In the genomic region with DNA sequence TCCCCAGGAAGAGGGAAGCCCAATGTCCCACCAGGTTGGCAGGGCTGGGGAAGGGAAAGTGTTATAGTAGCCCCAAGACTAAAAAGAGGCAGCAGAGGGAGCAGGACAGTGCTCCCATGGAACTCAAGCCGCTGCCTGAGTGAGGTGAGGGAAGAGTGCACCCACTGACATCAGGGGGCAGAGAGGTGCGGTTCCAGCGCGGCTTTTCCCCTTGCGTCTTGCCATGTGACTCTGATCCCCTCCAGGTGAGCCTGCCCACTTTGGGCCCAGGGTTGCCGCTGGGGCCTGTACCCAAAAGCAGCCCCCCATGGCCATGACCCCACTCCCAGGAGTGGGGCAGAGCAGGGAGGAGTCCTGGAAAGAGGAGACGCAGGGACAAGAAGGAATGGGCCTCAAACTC, we compare ENCODE assay signal across 8 cellular contexts.
DNase-seq lines count a peak whose midpoint lies in the region; ATAC-seq and TF ChIP-seq lines count a peak whose summit lies in the region.
"Not testable (repeated sequence)": the region's sequence is repeated elsewhere in the genome, so short reads cannot be mapped to it uniquely, and the experiment has no call there.

No MANE protein-coding gene starts in this region.

- not testable (repeated sequence) for H3K9me3 Mint-ChIP-seq in Caco-2 (ENCODE audit: unreplicated experiment); activated CD4-positive, alpha-beta memory T cell treated with anti-CD3 and anti-CD28 coated beads for 36 hours; mesothelial cell of epicardium

- not testable (repeated sequence) for TF ChIP-seq POLR2A in breast epithelium (IDR thresholded peaks at IDR 0.05)

- intact Hi-C loops in Caco-2 (cut with micrococcal nuclease; ENCODE audit: unreplicated experiment); breast epithelium (cut with DNase I; ENCODE audit: low total_unique reads); upper lobe of right lung (cut with DNase I): not testable (repeated sequence)
- intact Hi-C loops in activated CD4-positive, alpha-beta memory T cell treated with anti-CD3 and anti-CD28 coated beads for 36 hours (cut with micrococcal nuclease): loop anchor here (2.0 to 10.0 kb wide), 3 partner anchors 504 to 812 kb away; a partner anchor contains a TSS

- H3K4me3 Mint-ChIP-seq in Caco-2 (ENCODE audit: unreplicated experiment) (peak overlapping the region; percentile 84), mesothelial cell of epicardium (peak overlapping the region; percentile 91)
- H3K4me3 Mint-ChIP-seq in activated CD4-positive, alpha-beta memory T cell treated with anti-CD3 and anti-CD28 coated beads for 36 hours: peak overlapping the region; percentile 85

- H3K27ac Mint-ChIP-seq in Caco-2 (ENCODE audit: unreplicated experiment): peak overlapping the region; percentile 98
- peak overlapping the region; percentile 38 for H3K27ac Mint-ChIP-seq in activated CD4-positive, alpha-beta memory T cell treated with anti-CD3 and anti-CD28 coated beads for 36 hours
- peak overlapping the region; percentile 99 for H3K27ac Mint-ChIP-seq in mesothelial cell of epicardium

- not testable (repeated sequence) for ATAC-seq in upper lobe of right lung

- not testable (repeated sequence) for H3K36me3 Mint-ChIP-seq in Caco-2 (ENCODE audit: insufficient read depth, unreplicated experiment); activated CD4-positive, alpha-beta memory T cell treated with anti-CD3 and anti-CD28 coated beads for 36 hours; mesothelial cell of epicardium

- not testable (repeated sequence) for DNase-seq in Caco-2; activated CD4-positive, alpha-beta memory T cell treated with anti-CD3 and anti-CD28 coated beads for 36 hours; breast epithelium (ENCODE audit: low spot score in 2 of 2); foreskin fibroblast; mesothelial cell of epicardium (ENCODE audit: low spot score in 2 of 2, unreplicated experiment in 2 of 2); retinal pigment epithelial cell (ENCODE audit: low read depth); upper lobe of right lung

- H3K9me3 ChIP-seq in Caco-2; Loucy (ENCODE audit: insufficient read depth, low read depth, low read length); breast epithelium; upper lobe of right lung: not testable (repeated sequence)

- not testable (repeated sequence) for TF ChIP-seq CTCF in Caco-2 (IDR thresholded peaks at IDR 0.05; ENCODE audit: insufficient read depth in 1 of 2, low read depth in 1 of 2, low read length in 1 of 2, severe bottlenecking in 1 of 2, unreplicated experiment in 1 of 2); Loucy (conservative IDR thresholded peaks at IDR 0.05; ENCODE audit: low read length); breast epithelium (IDR thresholded peaks at IDR 0.05); foreskin fibroblast (IDR thresholded peaks at IDR 0.05; ENCODE audit: low read depth, low read length); mesothelial cell of epicardium (IDR thresholded peaks at IDR 0.05; ENCODE audit: unreplicated experiment); retinal pigment epithelial cell (conservative IDR thresholded peaks at IDR 0.05; ENCODE audit: low read depth, low read length); upper lobe of right lung (IDR thresholded peaks at IDR 0.05)

- H3K4me1 Mint-ChIP-seq in Caco-2 (ENCODE audit: low read depth, unreplicated experiment): not testable (repeated sequence)
- peaks cover 13% of the 10 kb centered on the region for H3K4me1 Mint-ChIP-seq in activated CD4-positive, alpha-beta memory T cell treated with anti-CD3 and anti-CD28 coated beads for 36 hours (ENCODE audit: low read depth)
- peaks cover 12% of the 10 kb centered on the region for H3K4me1 Mint-ChIP-seq in mesothelial cell of epicardium

- not testable (repeated sequence) for BruUV-seq in Caco-2 (replicated peaks; lab: Mats Ljungman, UMichigan)

- H3K36me3 ChIP-seq in Caco-2 (ENCODE audit: control insufficient read depth, insufficient read depth, low read length); Loucy (ENCODE audit: insufficient read depth, low read length); breast epithelium; upper lobe of right lung: not testable (repeated sequence)

- not testable (repeated sequence) for H3K4me1 ChIP-seq in Caco-2; Loucy (ENCODE audit: insufficient read depth, low read length, poor library complexity, severe bottlenecking); breast epithelium; upper lobe of right lung

- H3K4me3 ChIP-seq in Caco-2 (ENCODE audit: low read depth, low read length) (peak overlapping the region; percentile 61), Loucy (ENCODE audit: low read length, poor library complexity, severe bottlenecking) (peak overlapping the region; percentile 87), breast epithelium (peak overlapping the region in 2 of 3 donors; percentile 75 to 90), foreskin fibroblast (ENCODE audit: low read depth in 1 of 2, low read length in 2 of 2) (peak overlapping the region; percentile 63 to 86), retinal pigment epithelial cell (ENCODE audit: low read length) (peak overlapping the region; percentile 74), upper lobe of right lung (peak overlapping the region; percentile 76)

- CTCF ChIA-PET in Caco-2 (lab: Charles Lee): not testable (repeated sequence)
- CTCF ChIA-PET in activated CD4-positive, alpha-beta memory T cell treated with anti-CD3 and anti-CD28 coated beads for 36 hours (lab: Charles Lee): interaction anchor here (0.6 to 0.9 kb wide), 2 partner anchors 79 to 738 kb away, joined by 3 read pairs; no protein-coding TSS in a partner anchor

- H3K27ac ChIP-seq in breast epithelium: peak overlapping the region; percentile 92 to 95
- peak overlapping the region; percentile 98 for H3K27ac ChIP-seq in upper lobe of right lung

- H4K20me1 ChIP-seq in Loucy (ENCODE audit: insufficient read depth, low read length, poor library complexity, severe bottlenecking): not testable (repeated sequence)

- peak overlapping the region; percentile 88 for H3K4me2 ChIP-seq in Loucy (ENCODE audit: low read depth, low read length, poor library complexity, severe bottlenecking)

- not testable (repeated sequence) for H3K27me3 Mint-ChIP-seq in Caco-2 (ENCODE audit: insufficient read depth, unreplicated experiment); activated CD4-positive, alpha-beta memory T cell treated with anti-CD3 and anti-CD28 coated beads for 36 hours; mesothelial cell of epicardium (ENCODE audit: low read depth)

- H3K9ac ChIP-seq in Loucy (ENCODE audit: low read depth, low read length, poor library complexity, severe bottlenecking): peak overlapping the region; percentile 83

- POLR2A ChIA-PET in Caco-2 (lab: Charles Lee): interaction anchor here (0.7 to 1.7 kb wide), 2 partner anchors 78 to 213 kb away, joined by 3 to 33 read pairs; no protein-coding TSS in a partner anchor
- POLR2A ChIA-PET in activated CD4-positive, alpha-beta memory T cell treated with anti-CD3 and anti-CD28 coated beads for 36 hours (lab: Charles Lee): interaction anchor here (0.6 to 1.7 kb wide), 2 partner anchors 79 to 378 kb away, joined by 3 to 10 read pairs; no protein-coding TSS in a partner anchor

- not testable (repeated sequence) for H3K9me2 ChIP-seq in Loucy (replicated peaks; ENCODE audit: low read depth, low read length)

- not testable (repeated sequence) for H2AFZ ChIP-seq in Loucy (ENCODE audit: low read length)

- H3K79me2 ChIP-seq in Loucy (ENCODE audit: insufficient read depth, low read length): peaks cover 15% of the 10 kb centered on the region; the same call in 1 of the 2 replicates

- H3F3A ChIP-seq in Loucy (ENCODE audit: low read depth): not testable (repeated sequence)

- not testable (repeated sequence) for H3K27me3 ChIP-seq in Caco-2 (replicated peaks; ENCODE audit: control insufficient read depth, insufficient read depth, low read length); Loucy (ENCODE audit: insufficient read depth, low read length, poor library complexity, severe bottlenecking); breast epithelium; upper lobe of right lung

Comparison
In these comparisons a context has a peak if more than half of its experiments do, and no peak if none do; other contexts are left out.
1. H3K27ac Mint-ChIP-seq: peak in every context shown above with its lines; median percentile 99 in mesothelial cell of epicardium; 98 in Caco-2; 38 in activated CD4-positive, alpha-beta memory T cell treated with anti-CD3 and anti-CD28 coated beads for 36 hours.